Comparison of ENCODE assay signal across 17 cellular contexts in the genomic region with DNA sequence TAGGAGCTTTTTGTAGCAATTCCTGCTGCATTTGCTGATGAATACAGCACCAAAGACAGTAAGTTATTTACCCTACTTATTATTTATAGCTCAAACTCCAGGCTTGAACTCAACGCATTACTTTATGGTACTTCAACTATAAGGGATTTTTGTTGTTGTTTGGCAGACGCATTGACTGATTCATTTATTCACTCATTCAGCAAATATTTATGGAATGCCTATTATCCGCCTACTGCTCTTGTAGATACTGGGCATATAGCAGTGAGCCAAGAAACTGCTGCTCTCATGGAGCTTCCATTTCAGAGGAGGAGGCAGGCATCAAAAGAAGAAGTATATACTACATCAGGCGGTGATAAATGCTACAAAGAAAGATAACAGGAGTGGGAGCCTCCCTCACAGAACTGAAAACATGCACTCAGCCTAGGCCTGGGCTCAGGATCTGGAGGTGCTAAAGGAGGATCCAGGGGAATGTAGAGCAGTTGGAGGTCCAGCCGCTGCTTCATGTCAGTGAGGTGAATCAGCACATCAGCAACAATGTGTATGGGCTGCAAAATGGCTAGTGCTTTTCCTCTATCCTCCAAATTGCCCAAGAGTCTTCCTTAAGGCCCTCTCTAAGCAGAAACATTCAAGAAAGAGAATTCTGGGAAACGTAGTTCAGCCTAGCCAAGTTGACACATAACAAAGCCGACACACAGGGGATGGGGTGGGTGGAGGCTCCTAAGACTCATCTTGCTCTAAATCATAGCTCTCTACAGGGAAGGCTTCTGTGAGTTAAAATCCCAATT.
DNase-seq lines count a peak whose midpoint lies in the region; ATAC-seq and TF ChIP-seq lines count a peak whose summit lies in the region.
"Had no signal": no experiment of that assay in that cellular context is flagged by ENCODE, and none has a peak within 500 bp of the region (broad histone marks: within the 10 kb centered on the region; RNA-seq: fewer than 3 reads in every experiment).

No MANE protein-coding gene starts in this region.

- 0 out of 2 replicates have a peak, but pooled peaks cover 4% of the 10 kb centered on the region for H3K9me2 ChIP-seq in GM23338 (ENCODE audit: insufficient read depth)

- H3K79me2 ChIP-seq in GM23338 (replicated peaks; ENCODE audit: insufficient read depth), result no peaks in the 10 kb centered on the region

- H3K27ac ChIP-seq in GM23338 (ENCODE audit: low read depth) (no peak overlapping the region), esophagus muscularis mucosa (replicated peaks in 1 of 4) (no peak overlapping the region), mesodermal cell (ENCODE audit: low read depth, low read length, severe bottlenecking) (peak overlapping the region; percentile 64)
- H3K27ac ChIP-seq: C4-2B, HL-60, SJSA1 had no signal

- H4K20me1 ChIP-seq in GM23338 (replicated peaks; ENCODE audit: insufficient read depth), result no peaks in the 10 kb centered on the region

- no peak for TF ChIP-seq EP300 in esophagus muscularis mucosa (IDR thresholded peaks at IDR 0.05)

- H3K9me3 Mint-ChIP-seq in GM23338 (no peaks in the 10 kb centered on the region), chondrocyte (ENCODE audit: low read depth) (peaks cover 2% of the 10 kb centered on the region)

- H3K4me1 Mint-ChIP-seq in GM23338, result peaks cover 11% of the 10 kb centered on the region
- no peaks in the 10 kb centered on the region for H3K4me1 Mint-ChIP-seq in chondrocyte (ENCODE audit: low read depth)

- H3K4me2 ChIP-seq in GM23338, result no peak overlapping the region

- H3K4me3 Mint-ChIP-seq in GM23338, result no peak overlapping the region
- no peak overlapping the region for H3K4me3 Mint-ChIP-seq in chondrocyte (ENCODE audit: unreplicated experiment)

- H3K4me1 ChIP-seq in GM23338 (ENCODE audit: insufficient read depth) (peaks cover 10% of the 10 kb centered on the region), esophagus muscularis mucosa (no peaks in the 10 kb centered on the region), mesodermal cell (ENCODE audit: control insufficient read depth, insufficient read depth, low read length, poor library complexity, severe bottlenecking) (no peaks in the 10 kb centered on the region)

- H3K27me3 ChIP-seq in GM23338 (ENCODE audit: insufficient read depth), result no peaks in the 10 kb centered on the region
- H3K27me3 ChIP-seq in esophagus muscularis mucosa, result peaks cover 0 to 10% (median 0%) of the 10 kb centered on the region in 4 donors
- H3K27me3 ChIP-seq: SJSA1 had no signal

- H3K4me3 ChIP-seq in GM23338 (no peak overlapping the region), esophagus muscularis mucosa (no peak overlapping the region), mesodermal cell (ENCODE audit: extremely low read depth, insufficient read depth, low read length, poor library complexity, severe bottlenecking) (no peak overlapping the region)
- H3K4me3 ChIP-seq: K562, SJSA1 had no signal

- intact Hi-C loops in esophagus muscularis mucosa (cut with DNase I), result no loop called here

- H3F3A ChIP-seq in GM23338 (replicated peaks; ENCODE audit: low read depth), result no peaks in the 10 kb centered on the region

- DNase-seq in GM23338 (ENCODE audit: low spot score) (peak; percentile 52), NCI-H69 (lab: John Stamatoyannopoulos, UW) (peak; percentile 66), esophagus muscularis mucosa (ENCODE audit: extremely low spot score) (peak; percentile 81), glomerular visceral epithelial cell (ENCODE audit: extremely low spot score) (no peak), NCI-H345 treated with DMSO at 0.1 percent for 48 hours (lab: John Stamatoyannopoulos, UW; ENCODE audit: unreplicated experiment) (no peak), chondrocyte (ENCODE audit: low spot score) (no peak)
- DNase-seq: DMS153; NCI-H2081; NCI-H2227 treated with DMSO at 0.1 percent for 48 hours; NCI-H526; NK-92 treated with Interleukin-12 subunit alpha and Interleukin-12 subunit beta, amount 100 ng/mL, for 24 hours; PC-3 had no signal

- H3K27ac Mint-ChIP-seq in GM23338 (peak overlapping the region; percentile 91; the same call in 1 of the 2 replicates), chondrocyte (ENCODE audit: unreplicated experiment) (no peak overlapping the region)

- peak overlapping the region; percentile 34; the same call in 1 of the 2 replicates for H2AFZ ChIP-seq in GM23338

- ATAC-seq in GM23338, result peak; percentile 88
- ATAC-seq: K562, PC-3 had no signal

- H3K9me3 ChIP-seq in esophagus muscularis mucosa (no peaks in the 10 kb centered on the region), mesodermal cell (ENCODE audit: control insufficient read depth, low read length) (no peaks in the 10 kb centered on the region)
- H3K9me3 ChIP-seq: SJSA1 had no signal

- no peak for TF ChIP-seq POLR2A in esophagus muscularis mucosa (IDR thresholded peaks at IDR 0.05; ENCODE audit: low read depth)

- WGBS in esophagus muscularis mucosa, result 83% methylated on average over 7 of the region's 7 CpGs
- WGBS in mesodermal cell (ENCODE audit: insufficient coverage in 2 of 2), 2 experiments, result 82% methylated on average over 3 of the region's 7 CpGs; no CpG with 5 or more reads in 1 of the 2 experiments

- H3K27me3 Mint-ChIP-seq in GM23338 (ENCODE audit: insufficient read depth, low read depth, poor library complexity) (no peaks in the 10 kb centered on the region), chondrocyte (ENCODE audit: low read depth) (peaks cover 2% of the 10 kb centered on the region)

- H3K36me3 ChIP-seq in GM23338 (ENCODE audit: insufficient read depth), result no peaks in the 10 kb centered on the region
- no peaks in the 10 kb centered on the region for H3K36me3 ChIP-seq in esophagus muscularis mucosa
- no peaks in the 10 kb centered on the region for H3K36me3 ChIP-seq in mesodermal cell (ENCODE audit: control insufficient read depth, insufficient read depth, low read length)
- H3K36me3 ChIP-seq: SJSA1 had no signal

- TF ChIP-seq CTCF in GM23338 (conservative IDR thresholded peaks at IDR 0.05; ENCODE audit: low read depth in 2 of 2) (no peak), esophagus muscularis mucosa (IDR thresholded peaks at IDR 0.05) (no peak), chondrocyte (IDR thresholded peaks at IDR 0.05) (no peak)

- H3K36me3 Mint-ChIP-seq in GM23338 (ENCODE audit: low read depth), result no peaks in the 10 kb centered on the region
- no peaks in the 10 kb centered on the region for H3K36me3 Mint-ChIP-seq in chondrocyte (ENCODE audit: low read depth)

TF ChIP-seq in GM23338, 12 proteins besides CTCF, POLR2A, EP300 and RAD21 (continues in another document):
- TF ChIP-seq ZNF114 (CRISPR knock-in tag; IDR thresholded peaks at IDR 0.05) (no peak), ZNF331 (CRISPR knock-in tag; IDR thresholded peaks at IDR 0.05; ENCODE audit: low read depth) (no peak), JUNB (IDR thresholded peaks at IDR 0.05; ENCODE audit: unreplicated experiment) (no peak)

Comparison
In these comparisons a context has a peak if more than half of its experiments do, and no peak if none do; other contexts are left out.
1. DNase-seq: peak in GM23338 (single experiment), NCI-H69 (single experiment) and esophagus muscularis mucosa (single experiment); none in glomerular visceral epithelial cell (single experiment), NCI-H345 treated with DMSO at 0.1 percent for 48 hours (single experiment) and chondrocyte (single experiment).